ENCODE assay signal across 10 cellular contexts in genomic region chr9:124264812-124265211, GRCh38. TPM values are rescaled to one million over a fixed set of nuclear protein-coding genes. Genes with fewer than 3 reads are reported as not detected.
DNase-seq lines count a peak whose midpoint lies in the region; ATAC-seq, FAIRE-seq and TF ChIP-seq lines count a peak whose summit lies in the region.
"Had no signal": no experiment of that assay in that cellular context is flagged by ENCODE, and none has a peak within 500 bp of the region (broad histone marks: within the 10 kb centered on the region; RNA-seq: fewer than 3 reads in every experiment).

No MANE protein-coding gene starts in this region.

- H3K27ac Mint-ChIP-seq in neural progenitor cell, result no peak overlapping the region

- H3K36me3 ChIP-seq in neutrophil, result peaks cover 14% of the 10 kb centered on the region
- no peaks in the 10 kb centered on the region for H3K36me3 ChIP-seq in neural progenitor cell
- H3K36me3 ChIP-seq in esophagus squamous epithelium, result peaks cover 0 to 7% (median 0%) of the 10 kb centered on the region in 3 donors

- no peak overlapping the region for H2AFZ ChIP-seq in neural progenitor cell (replicated peaks)

- peak; percentile 79 for FAIRE-seq in GM18507 (lab: Jason Lieb, UNC)
- FAIRE-seq: H54 had no signal

- H3K36me3 Mint-ChIP-seq in neural progenitor cell, result no peaks in the 10 kb centered on the region

- H3K79me2 ChIP-seq in neural progenitor cell (ENCODE audit: low read depth), result peaks cover 45% of the 10 kb centered on the region

- no peaks in the 10 kb centered on the region for H3K27me3 Mint-ChIP-seq in neural progenitor cell (ENCODE audit: insufficient read depth, low read depth)

- H3K9me3 ChIP-seq in neutrophil (no peaks in the 10 kb centered on the region), neural progenitor cell (ENCODE audit: low read depth) (no peaks in the 10 kb centered on the region), esophagus squamous epithelium (no peaks in the 10 kb centered on the region)

- H3K4me1 ChIP-seq in neutrophil (ENCODE audit: control insufficient read depth in 1 of 2, insufficient read depth in 1 of 2, low read depth in 1 of 2, low read length in 1 of 2) (peaks cover 92 to 95% of the 10 kb centered on the region in 2 experiments), neural progenitor cell (peaks cover 18% of the 10 kb centered on the region), esophagus squamous epithelium (peaks cover 40 to 99% (median 58%) of the 10 kb centered on the region in 3 donors)

- H3K9me3 Mint-ChIP-seq in neural progenitor cell, result no peaks in the 10 kb centered on the region

- 61 to 76% methylated on average over 8 of the region's 8 CpGs for WGBS in esophagus squamous epithelium, 2 donors

- no peak overlapping the region for H3K9ac ChIP-seq in neural progenitor cell

- H3F3A ChIP-seq in neural progenitor cell (ENCODE audit: low read depth), result peaks cover 19% of the 10 kb centered on the region

- peaks cover 68% of the 10 kb centered on the region for H4K20me1 ChIP-seq in neural progenitor cell (ENCODE audit: low read depth)

- intact Hi-C loops in esophagus squamous epithelium (cut with DNase I), result no loop called here

- H3K27ac ChIP-seq in neutrophil (peak overlapping the region; percentile 88), neural progenitor cell (no peak overlapping the region), esophagus squamous epithelium (peak overlapping the region in 2 of 4 donors; percentile 13 to 39)

- H3K4me2 ChIP-seq in neural progenitor cell, result no peak overlapping the region

- TF ChIP-seq CTCF in neutrophil (IDR thresholded peaks at IDR 0.05), result no peak
- TF ChIP-seq CTCF in neural progenitor cell (IDR thresholded peaks at IDR 0.05), result no peak
- no peak for TF ChIP-seq CTCF in esophagus squamous epithelium (IDR thresholded peaks at IDR 0.05)

- H3K4me3 ChIP-seq in neutrophil (ENCODE audit: low read depth in 1 of 2, low read length in 1 of 2) (peak overlapping the region; percentile 58 to 80), neural progenitor cell (no peak overlapping the region), esophagus squamous epithelium (no peak overlapping the region)

- peaks cover 60% of the 10 kb centered on the region for H3K4me1 Mint-ChIP-seq in neural progenitor cell

- DNase-seq in GM18507 (ENCODE audit: extremely low spot score, insufficient read length, low read depth), result peak; percentile 26
- DNase-seq in NAMALWA (ENCODE audit: low spot score), result peak; percentile 95
- DNase-seq in neural progenitor cell (ENCODE audit: low spot score), result no peak
- no peak for DNase-seq in activated CD4-positive, alpha-beta T cell treated with anti-CD3 and anti-CD28 coated beads, Interleukin-2, amount 50 U/mL, for 48 hours
- DNase-seq in esophagus squamous epithelium (lab: John Stamatoyannopoulos, UW), result no peak
- no peak for DNase-seq in NCI-H2107 treated with DMSO at 0.1 percent for 48 hours (lab: John Stamatoyannopoulos, UW; ENCODE audit: unreplicated experiment)

- ATAC-seq in HG02571 (IDR thresholded peaks at IDR 0.05; ENCODE audit: unreplicated experiment), result peak; percentile 57
- ATAC-seq: Right ventricle myocardium inferior had no signal

- H3K4me3 Mint-ChIP-seq in neural progenitor cell, result no peak overlapping the region

- H3K27me3 ChIP-seq in neutrophil, result no peaks in the 10 kb centered on the region
- H3K27me3 ChIP-seq in neural progenitor cell, result no peaks in the 10 kb centered on the region
- H3K27me3 ChIP-seq in esophagus squamous epithelium, result no peaks in the 10 kb centered on the region

- no peak for TF ChIP-seq POLR2A in esophagus squamous epithelium (IDR thresholded peaks at IDR 0.05)

RNA-seq across cellular contexts. Expression of gene NEK6, which starts 7.1 kb away (rescaled TPM):
- total RNA-seq in neural progenitor cell (ENCODE audit: low replicate concordance), result 18.5 and 21.2 TPM in 2 replicates
- total RNA-seq in esophagus squamous epithelium, result 10 to 100 TPM in 2 of 4 donors, 1 to 10 TPM in 2; 2.0 to 15.3 (median 7.3) TPM

Comparison
In these comparisons a context has a peak if more than half of its experiments do, and no peak if none do; other contexts are left out.
1. DNase-seq: peak in GM18507 (single experiment) and NAMALWA (single experiment); none in neural progenitor cell (single experiment), activated CD4-positive, alpha-beta T cell treated with anti-CD3 and anti-CD28 coated beads, Interleukin-2, amount 50 U/mL, for 48 hours (0 of 2), esophagus squamous epithelium (single experiment) and NCI-H2107 treated with DMSO at 0.1 percent for 48 hours (single experiment).
2. H3K4me3 ChIP-seq: peak in neutrophil (2 of 2); none in neural progenitor cell (single experiment) and esophagus squamous epithelium (0 of 4).